ENCODE assay signal across 8 cellular contexts in genomic region chr1:228734881-228735801, GRCh38. TPM values are rescaled to one million over a fixed set of nuclear protein-coding genes. Genes with fewer than 3 reads are reported as not detected.
DNase-seq lines count a peak whose midpoint lies in the region; ATAC-seq and TF ChIP-seq lines count a peak whose summit lies in the region.

RHOU (plus strand) TSS chr1:228735479; CDS start chr1:228735743, 264 bp downstream.

- H3K4me3 ChIP-seq in gastroesophageal sphincter (peak within 1 kb of the TSS; percentile 78 to 92), neuron (ENCODE audit: low read length) (peak within 1 kb of the TSS; percentile 85), subcutaneous abdominal adipose tissue (ENCODE audit: low read depth in 1 of 5, low read length in 5 of 5) (peak within 1 kb of the TSS; percentile 72 to 86 (median 82))

- peak; percentile 74 to 79 for TF ChIP-seq POLR2A in gastroesophageal sphincter (IDR thresholded peaks at IDR 0.05)

- H3K9ac ChIP-seq in subcutaneous abdominal adipose tissue (ENCODE audit: low read length in 5 of 5), result peak within 1 kb of the TSS; percentile 71 to 87 (median 85)

- ATAC-seq in gastroesophageal sphincter, result peak; percentile 89

- peak within 1 kb of the TSS; percentile 72 to 96 (median 92) for H3K27ac ChIP-seq in gastroesophageal sphincter
- H3K27ac ChIP-seq in subcutaneous abdominal adipose tissue (ENCODE audit: low read depth, low read length), result peak within 1 kb of the TSS; percentile 44

- H3K9me3 ChIP-seq in gastroesophageal sphincter (no peaks in the 10 kb centered on the region), neuron (ENCODE audit: low read length) (no peaks in the 10 kb centered on the region), subcutaneous abdominal adipose tissue (ENCODE audit: control insufficient read depth in 5 of 5, low read length in 5 of 5) (no peaks in the 10 kb centered on the region)

- peak within 1 kb of the TSS; percentile 92 for H2AFZ ChIP-seq in neuron (ENCODE audit: low read depth, low read length)

- H3K36me3 ChIP-seq in gastroesophageal sphincter (peaks cover 0 to 20% of the 10 kb centered on the region in 2 donors), neuron (ENCODE audit: insufficient read depth, low read length) (no peaks in the 10 kb centered on the region), subcutaneous abdominal adipose tissue (ENCODE audit: control insufficient read depth in 5 of 5, insufficient read depth in 5 of 5, low read length in 5 of 5) (peaks cover 0 to 11% (median 0%) of the 10 kb centered on the region in 5 donors)

- TF ChIP-seq EP300 in gastroesophageal sphincter (IDR thresholded peaks at IDR 0.05), result no peak

- DNase-seq in HS-5 (ENCODE audit: low read depth), result peak; percentile 9
- DNase-seq in RPMI7951 (ENCODE audit: low read depth), result peak; percentile 1
- peak; percentile 71 for DNase-seq in activated naive CD4-positive, alpha-beta T cell treated with Interleukin-2 at 50 U/mL for 16 hours
- DNase-seq in cortex of kidney (lab: John Stamatoyannopoulos, UW), result no peak

- TF ChIP-seq CTCF in GM12874 (IDR thresholded peaks at IDR 0.05; ENCODE audit: insufficient read depth, low read depth, low read length), result peak; percentile 58
- peak; percentile 58 to 97 (median 95) for TF ChIP-seq CTCF in gastroesophageal sphincter (IDR thresholded peaks at IDR 0.05)

- 0 to 2% methylated on average over 3 to 16 of the region's 107 CpGs for WGBS in gastroesophageal sphincter (ENCODE audit: low coverage in 1 of 2), 2 donors

- peaks cover 0 to 46% (median 0%) of the 10 kb centered on the region in 3 donors for H3K4me1 ChIP-seq in gastroesophageal sphincter
- peaks cover 31% of the 10 kb centered on the region for H3K4me1 ChIP-seq in neuron (ENCODE audit: insufficient read depth, low read length)
- H3K4me1 ChIP-seq in subcutaneous abdominal adipose tissue (ENCODE audit: control insufficient read depth in 5 of 5, insufficient read depth in 5 of 5, low read length in 5 of 5), result peaks cover 2 to 41% (median 27%) of the 10 kb centered on the region in 5 donors

- H3K27me3 ChIP-seq in gastroesophageal sphincter, result no peaks in the 10 kb centered on the region
- H3K27me3 ChIP-seq in neuron (ENCODE audit: insufficient read depth, low read length), result peaks cover 31% of the 10 kb centered on the region
- H3K27me3 ChIP-seq in subcutaneous abdominal adipose tissue (ENCODE audit: control insufficient read depth in 5 of 5, insufficient read depth in 4 of 5, low read length in 5 of 5), result no peaks in the 10 kb centered on the region

RNA-seq across cellular contexts. Expression of gene RHOU, which starts in this region (rescaled TPM):
- 0.24 and 0.59 TPM in 2 replicates for total RNA-seq in RPMI7951 (2014; rRNA removed; shearing (Covaris generic))
- total RNA-seq in gastroesophageal sphincter, result 10 to 100 TPM; 16.3 to 53.0 (median 31.0) TPM

Comparison
In these comparisons a context has a peak if more than half of its experiments do, and no peak if none do; other contexts are left out.
1. RNA of gene RHOU (total RNA-seq): 16.3 to 53.0 TPM in gastroesophageal sphincter; 0.24 to 0.59 TPM in RPMI7951; every median in the first group is over 10 times any median in the second.
2. Peak in DNase-seq in RPMI7951; RNA of the gene not detected or under 1 TPM.
3. Peak in every context shown above with its lines, with median percentiles within 50 percentile points of each other: H3K4me3 ChIP-seq.